In the genomic region with DNA sequence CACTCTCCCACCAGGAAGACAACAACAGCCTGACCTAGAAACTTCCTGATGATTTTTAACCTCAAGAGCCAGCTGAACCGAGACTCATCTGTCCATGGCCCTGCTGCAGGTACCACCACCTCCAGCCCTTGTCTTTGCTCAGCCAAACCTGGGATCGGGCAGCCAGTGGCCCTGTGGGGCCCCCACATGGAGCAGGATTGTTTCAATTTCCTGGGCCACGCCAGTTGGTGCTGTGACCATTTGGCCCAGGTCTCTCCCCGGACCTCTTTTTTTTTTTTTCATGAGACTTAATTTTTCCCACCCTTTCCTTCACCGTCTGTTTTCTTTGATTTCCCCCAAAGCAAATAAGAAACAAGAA, we compare ENCODE assay signal across 14 cellular contexts. TPM values are rescaled to one million over a fixed set of nuclear protein-coding genes. Genes with fewer than 3 reads are reported as not detected.
DNase-seq lines count a peak whose midpoint lies in the region; ATAC-seq and TF ChIP-seq lines count a peak whose summit lies in the region.
"Had no signal": no experiment of that assay in that cellular context is flagged by ENCODE, and none has a peak within 500 bp of the region (broad histone marks: within the 10 kb centered on the region; RNA-seq: fewer than 3 reads in every experiment).

No MANE protein-coding gene starts in this region.

- H3K4me3 ChIP-seq in left lung: no peak overlapping the region
- H3K4me3 ChIP-seq in transverse colon: peak overlapping the region in 1 of 4 donors; percentile 26
- H3K4me3 ChIP-seq: thyroid gland had no signal

- 42 to 69% methylated on average over 2 to 5 of the region's 5 CpGs for WGBS in transverse colon (ENCODE audit: low coverage in 1 of 2), 2 donors

- DNase-seq in NCI-H345 (lab: John Stamatoyannopoulos, UW): peak; percentile 44
- DNase-seq in NCI-H345 treated with DMSO at 0.1 percent for 48 hours (lab: John Stamatoyannopoulos, UW; ENCODE audit: unreplicated experiment): no peak
- no peak for DNase-seq in left lung
- DNase-seq in transverse colon: no peak
- no peak for DNase-seq in OCI-M1 (lab: John Stamatoyannopoulos, UW)
- DNase-seq: activated CD4-positive, alpha-beta T cell treated with anti-CD3 and anti-CD28 coated beads for 48 hours; naive thymus-derived CD4-positive, alpha-beta T cell; NCI-H226; thyroid gland had no signal

- TF ChIP-seq POLR2A in transverse colon (IDR thresholded peaks at IDR 0.05): no peak

- H3K9me3 ChIP-seq in left lung: no peaks in the 10 kb centered on the region
- no peaks in the 10 kb centered on the region for H3K9me3 ChIP-seq in transverse colon
- H3K9me3 ChIP-seq: thyroid gland had no signal

- H3K27me3 ChIP-seq in left lung (peaks cover 31 to 100% of the 10 kb centered on the region in 2 donors), transverse colon (no peaks in the 10 kb centered on the region)

- intact Hi-C loops in left lung (cut with DNase I) (no loop called here), transverse colon (cut with DNase I; ENCODE audit: low total_unique reads) (no loop called here)

- peak overlapping the region; percentile 33 to 86 for H3K27ac ChIP-seq in left lung
- peak overlapping the region; percentile 89 to 95 (median 94) for H3K27ac ChIP-seq in transverse colon
- H3K27ac ChIP-seq: 22Rv1, epithelial cell of prostate had no signal

- no peak for TF ChIP-seq CTCF in left lung (IDR thresholded peaks at IDR 0.05)
- TF ChIP-seq CTCF in transverse colon (IDR thresholded peaks at IDR 0.05): no peak

- H3K36me3 ChIP-seq in left lung (no peaks in the 10 kb centered on the region), transverse colon (no peaks in the 10 kb centered on the region)
- H3K36me3 ChIP-seq: thyroid gland had no signal

- in situ Hi-C loops in transverse colon (cut with MboI; ENCODE audit: low pct_ligation_motif_present in 1 of 4, low pct_unique_long_range_greater_than_20kb in 1 of 4, low sequenced_read_pairs in 3 of 4): no loop called here

- H3K4me1 ChIP-seq in left lung (no peaks in the 10 kb centered on the region), transverse colon (peaks cover 22 to 82% (median 45%) of the 10 kb centered on the region in 4 donors)
- H3K4me1 ChIP-seq: thyroid gland had no signal

- no peak for TF ChIP-seq EP300 in transverse colon (IDR thresholded peaks at IDR 0.05; ENCODE audit: low read depth)

- no peak for ATAC-seq in left lung
- ATAC-seq in HG02970 (IDR thresholded peaks at IDR 0.05; ENCODE audit: low FRiP score, unreplicated experiment): no peak
- ATAC-seq: activated T-helper 17 cell treated with anti-CD3 and anti-CD28 coated beads, Interleukin-2, amount 50 U/mL, for 72 hours; naive thymus-derived CD4-positive, alpha-beta T cell had no signal

RNA-seq across cellular contexts. Expression of gene HOXB2, which starts 8.3 kb away (rescaled TPM):
- 10 to 100 TPM in 1 of 2 donors, 1 to 10 TPM in 1; 9.7 to 11.8 TPM for total RNA-seq in left lung
- 10 to 100 TPM in 3 of 4 donors, not detected in 1; 13.5 to 93.9 (median 13.8) TPM for total RNA-seq in transverse colon

RNA-seq across cellular contexts. Expression of gene HOXB1, which starts 22.4 kb away (rescaled TPM):
- total RNA-seq in left lung: not detected
- not detected for total RNA-seq in transverse colon
- total RNA-seq: activated T-helper 17 cell treated with anti-CD3 and anti-CD28 coated beads, Interleukin-2, amount 50 U/mL, for 72 hours; naive thymus-derived CD4-positive, alpha-beta T cell; T-helper 1 cell treated with Interleukin-12 subunit alpha and Interleukin-12 subunit beta and Interleukin-4 antibody, amounts not matched to agents 30 ng/mL and 1 ng/mL, for 36 hours; thyroid gland had no signal

RNA-seq across cellular contexts. Expression of gene HOXB4, which starts 25.0 kb away (rescaled TPM):
- total RNA-seq in left lung (1 to 10 TPM; 4.5 to 4.8 TPM), transverse colon (1 to 10 TPM in 3 of 4 donors, not detected in 1; 1.9 to 4.8 (median 2.0) TPM)

RNA-seq across cellular contexts. Expression of gene HOXB3, which starts 36.9 kb away (rescaled TPM):
- 10 to 100 TPM; 10.4 to 15.0 TPM for total RNA-seq in left lung
- total RNA-seq in transverse colon: 10 to 100 TPM; 25.7 to 57.1 (median 34.9) TPM

RNA-seq across cellular contexts. Expression of gene HOXB5, which starts 40.4 kb away (rescaled TPM):
- total RNA-seq in left lung (1 to 10 TPM; 3.3 to 4.2 TPM), transverse colon (10 to 100 TPM; 10.5 to 35.4 (median 18.7) TPM)
- total RNA-seq: activated T-helper 17 cell treated with anti-CD3 and anti-CD28 coated beads, Interleukin-2, amount 50 U/mL, for 72 hours; naive thymus-derived CD4-positive, alpha-beta T cell had no signal
